In the genomic region with DNA sequence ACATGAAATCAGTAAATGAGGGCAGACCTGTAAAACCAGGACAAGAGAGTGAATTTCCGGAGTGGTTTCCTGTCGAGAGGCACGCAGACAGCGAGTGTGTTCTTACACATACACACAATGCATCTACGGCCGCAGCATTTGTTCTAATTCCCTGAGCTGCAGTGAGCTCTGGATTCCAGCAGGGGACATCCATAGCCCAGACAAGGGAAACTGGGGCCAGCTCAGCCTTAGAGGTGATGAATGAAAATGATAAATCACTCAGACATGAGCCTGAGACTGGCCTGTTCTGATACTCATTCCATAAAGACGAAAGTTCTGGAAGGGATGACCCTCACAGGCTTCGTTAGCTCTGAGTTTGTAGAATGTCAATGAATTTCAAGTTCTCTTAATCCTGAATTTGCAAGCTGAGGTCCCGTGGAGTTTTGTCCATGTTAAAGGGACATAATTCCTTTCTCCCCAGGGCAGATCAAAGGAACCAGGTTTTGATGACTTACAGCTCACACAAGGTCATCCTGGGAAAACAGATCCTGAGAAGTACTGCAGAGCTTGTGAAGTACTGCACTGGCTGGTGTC, we compare ENCODE assay signal across 1 cellular context.
TF ChIP-seq lines count a peak whose summit lies in the region.

No MANE protein-coding gene starts in this region.

TF ChIP-seq in HEK293, 187 proteins besides CTCF, POLR2A, EP300 and RAD21 (continued from another document and continues in another):
- TF ChIP-seq ATF2 (tag by site-specific recombination; IDR thresholded peaks at IDR 0.05; ENCODE audit: low read depth), result no peak
- no peak for TF ChIP-seq YY2 (tag by site-specific recombination; IDR thresholded peaks at IDR 0.05)
- no peak for TF ChIP-seq SP2 (tag by site-specific recombination; IDR thresholded peaks at IDR 0.05)
- TF ChIP-seq TRIM28 (IDR thresholded peaks at IDR 0.05; ENCODE audit: borderline replicate concordance, low read length), result peak; percentile 56; the same call in 1 of the 2 replicates
- TF ChIP-seq, protein P1, sequence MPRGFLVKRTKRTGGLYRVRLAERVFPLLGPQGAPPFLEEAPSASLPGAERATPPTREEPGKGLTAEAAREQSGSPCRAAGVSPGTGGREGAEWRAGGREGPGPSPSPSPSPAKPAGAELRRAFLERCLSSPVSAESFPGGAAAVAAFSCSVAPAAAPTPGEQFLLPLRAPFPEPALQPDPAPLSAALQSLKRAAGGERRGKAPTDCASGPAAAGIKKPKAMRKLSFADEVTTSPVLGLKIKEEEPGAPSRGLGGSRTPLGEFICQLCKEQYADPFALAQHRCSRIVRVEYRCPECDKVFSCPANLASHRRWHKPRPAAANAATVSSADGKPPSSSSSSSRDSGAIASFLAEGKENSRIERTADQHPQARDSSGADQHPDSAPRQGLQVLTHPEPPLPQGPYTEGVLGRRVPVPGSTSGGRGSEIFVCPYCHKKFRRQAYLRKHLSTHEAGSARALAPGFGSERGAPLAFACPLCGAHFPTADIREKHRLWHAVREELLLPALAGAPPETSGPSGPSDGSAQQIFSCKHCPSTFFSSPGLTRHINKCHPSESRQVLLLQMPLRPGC (tag by site-specific recombination; IDR thresholded peaks at IDR 0.05), result no peak
- 0 out of 2 replicates have a peak, but pooled peaks have one; percentile 24 for TF ChIP-seq ZBTB48 (tag by site-specific recombination; IDR thresholded peaks at IDR 0.05)
- TF ChIP-seq, protein P2, sequence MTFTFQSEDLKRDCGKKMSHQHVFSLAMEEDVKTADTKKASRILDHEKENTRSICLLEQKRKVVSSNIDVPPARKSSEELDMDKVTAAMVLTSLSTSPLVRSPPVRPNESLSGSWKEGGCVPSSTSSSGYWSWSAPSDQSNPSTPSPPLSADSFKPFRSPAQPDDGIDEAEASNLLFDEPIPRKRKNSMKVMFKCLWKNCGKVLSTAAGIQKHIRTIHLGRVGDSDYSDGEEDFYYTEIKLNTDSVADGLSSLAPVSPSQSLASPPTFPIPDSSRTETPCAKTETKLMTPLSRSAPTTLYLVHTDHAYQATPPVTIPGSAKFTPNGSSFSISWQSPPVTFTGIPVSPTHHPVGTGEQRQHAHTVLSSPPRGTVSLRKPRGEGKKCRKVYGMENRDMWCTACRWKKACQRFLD (tag by site-specific recombination; IDR thresholded peaks at IDR 0.05), result no peak
- no peak for TF ChIP-seq ZNF223 (tag by site-specific recombination; IDR thresholded peaks at IDR 0.05)
- TF ChIP-seq SALL2 (tag by site-specific recombination; IDR thresholded peaks at IDR 0.05; ENCODE audit: borderline replicate concordance), result no peak
- TF ChIP-seq ZNF560 (tag by site-specific recombination; IDR thresholded peaks at IDR 0.05; ENCODE audit: borderline replicate concordance), result no peak
- TF ChIP-seq ZBTB17 (tag by site-specific recombination; IDR thresholded peaks at IDR 0.05), result peak; percentile 67
- TF ChIP-seq ZNF280C (tag by site-specific recombination; IDR thresholded peaks at IDR 0.05), result no peak
- no peak for TF ChIP-seq ZNF114 (tag by site-specific recombination; IDR thresholded peaks at IDR 0.05)
- TF ChIP-seq GLIS1 (tag by site-specific recombination; IDR thresholded peaks at IDR 0.05), result peak; percentile 63
- no peak for TF ChIP-seq ZBTB6 (tag by site-specific recombination; IDR thresholded peaks at IDR 0.05)
- no peak for TF ChIP-seq ZNF488 (tag by site-specific recombination; IDR thresholded peaks at IDR 0.05)
- no peak for TF ChIP-seq ZNF514 (tag by site-specific recombination; IDR thresholded peaks at IDR 0.05)
- no peak for TF ChIP-seq ZNF561 (tag by site-specific recombination; IDR thresholded peaks at IDR 0.05; ENCODE audit: borderline replicate concordance)
- TF ChIP-seq ZSCAN18 (tag by site-specific recombination; IDR thresholded peaks at IDR 0.05), result no peak
- TF ChIP-seq HIC1 (tag by site-specific recombination; IDR thresholded peaks at IDR 0.05), result no peak
- TF ChIP-seq MEIS1 (CRISPR knock-in tag; IDR thresholded peaks at IDR 0.05; ENCODE audit: borderline replicate concordance), result peak; percentile 91
- peak; percentile 76 for TF ChIP-seq TCF7L2 (IDR thresholded peaks at IDR 0.05; ENCODE audit: borderline replicate concordance, low read depth, low read length)
- no peak for TF ChIP-seq ZNF324 (tag by site-specific recombination; IDR thresholded peaks at IDR 0.05)
- no peak for TF ChIP-seq ZNF626 (tag by site-specific recombination; IDR thresholded peaks at IDR 0.05)
- TF ChIP-seq ZNF654 (tag by site-specific recombination; IDR thresholded peaks at IDR 0.05; ENCODE audit: low read depth), result peak; percentile 96
- TF ChIP-seq ZNF362 (tag by site-specific recombination; IDR thresholded peaks at IDR 0.05), result no peak
- TF ChIP-seq ZNF660 (tag by site-specific recombination; IDR thresholded peaks at IDR 0.05), result peak; percentile 58; the same call in 1 of the 2 replicates
- no peak for TF ChIP-seq ZNF571 (tag by site-specific recombination; IDR thresholded peaks at IDR 0.05)
- no peak for TF ChIP-seq ZNF830 (tag by site-specific recombination; IDR thresholded peaks at IDR 0.05; ENCODE audit: low read depth)
- TF ChIP-seq ZNF747 (tag by site-specific recombination; IDR thresholded peaks at IDR 0.05), result no peak
- TF ChIP-seq ZFP41 (tag by site-specific recombination; IDR thresholded peaks at IDR 0.05; ENCODE audit: borderline replicate concordance), result no peak
- TF ChIP-seq ZNF423 (tag by site-specific recombination; IDR thresholded peaks at IDR 0.05), result no peak
- no peak for TF ChIP-seq REPIN1 (tag by site-specific recombination; IDR thresholded peaks at IDR 0.05; ENCODE audit: low read depth)
- no peak for TF ChIP-seq ZNF16 (tag by site-specific recombination; IDR thresholded peaks at IDR 0.05; ENCODE audit: low read depth)
- no peak for TF ChIP-seq ZNF473 (tag by site-specific recombination; IDR thresholded peaks at IDR 0.05)
- no peak for TF ChIP-seq ZNF175 (tag by site-specific recombination; IDR thresholded peaks at IDR 0.05)
- TF ChIP-seq ZNF692 (tag by site-specific recombination; IDR thresholded peaks at IDR 0.05), result 0 out of 2 replicates have a peak, but pooled peaks have one; percentile 21
- TF ChIP-seq ZNF843 (tag by site-specific recombination; IDR thresholded peaks at IDR 0.05), result no peak
- TF ChIP-seq ZBTB10 (tag by site-specific recombination; IDR thresholded peaks at IDR 0.05), result no peak
- TF ChIP-seq KLF16 (tag by site-specific recombination; IDR thresholded peaks at IDR 0.05), result no peak
- no peak for TF ChIP-seq ZNF433 (tag by site-specific recombination; IDR thresholded peaks at IDR 0.05; ENCODE audit: low read depth)
- no peak for TF ChIP-seq ZNF707 (tag by site-specific recombination; IDR thresholded peaks at IDR 0.05)
- no peak for TF ChIP-seq ZNF391 (tag by site-specific recombination; IDR thresholded peaks at IDR 0.05; ENCODE audit: borderline replicate concordance, low read depth)
